19 cellular contexts compared by ENCODE assay signal in genomic region chr10:60349426-60349825, GRCh38. TPM values are rescaled to one million over a fixed set of nuclear protein-coding genes. Genes with fewer than 3 reads are reported as not detected.
DNase-seq lines count a peak whose midpoint lies in the region; ATAC-seq, FAIRE-seq and TF ChIP-seq lines count a peak whose summit lies in the region.
"Had no signal": no experiment of that assay in that cellular context is flagged by ENCODE, and none has a peak within 500 bp of the region (broad histone marks: within the 10 kb centered on the region; RNA-seq: fewer than 3 reads in every experiment).

No MANE protein-coding gene starts in this region.

- H4K91ac ChIP-seq in H1 (replicated peaks; ENCODE audit: insufficient read length, low read length) = no peak overlapping the region

- no peak overlapping the region for H3K9ac ChIP-seq in H1 (replicated peaks in 1 of 4; ENCODE audit: extremely low read depth in 1 of 4, low read depth in 3 of 4, low read length in 3 of 4)
- no peak overlapping the region for H3K9ac ChIP-seq in smooth muscle cell (ENCODE audit: low read depth)

- no peaks in the 10 kb centered on the region for H3K27me3 ChIP-seq in H1 (replicated peaks in 1 of 4; ENCODE audit: control insufficient read depth in 3 of 4, extremely low read depth in 1 of 4, insufficient read depth in 3 of 4, low read length in 3 of 4)
- no peaks in the 10 kb centered on the region for H3K27me3 ChIP-seq in smooth muscle cell (ENCODE audit: low read depth)
- H3K27me3 ChIP-seq in spleen (replicated peaks in 1 of 7) = no peaks in the 10 kb centered on the region
- H3K27me3 ChIP-seq in thyroid gland = no peaks in the 10 kb centered on the region
- H3K27me3 ChIP-seq: BE2C, Peyer's patch had no signal

- no peak overlapping the region for H3K23ac ChIP-seq in H1 (ENCODE audit: insufficient read length)

- H3K4ac ChIP-seq in H1 (replicated peaks; ENCODE audit: insufficient read length, low read depth, low read length) = no peak overlapping the region

- H3F3A ChIP-seq in smooth muscle cell (ENCODE audit: low read depth) = peaks cover 9% of the 10 kb centered on the region

- peak; percentile 32 for FAIRE-seq in H1 (lab: Jason Lieb, UNC)
- FAIRE-seq in urothelium cell line (lab: Jason Lieb, UNC) = no peak

- TF ChIP-seq EP300 in H1 (IDR thresholded peaks at IDR 0.05; ENCODE audit: borderline replicate concordance in 1 of 2, low read depth in 2 of 2, low read length in 2 of 2) = no peak

- H2BK15ac ChIP-seq in H1 (ENCODE audit: low read length) = no peak overlapping the region

- no peaks in the 10 kb centered on the region for H3K23me2 ChIP-seq in H1 (ENCODE audit: low read depth, low read length)

- H4K5ac ChIP-seq in H1 (ENCODE audit: insufficient read length, low read depth, low read length) = no peak overlapping the region

- H3K4me2 ChIP-seq in H1 (ENCODE audit: insufficient read depth in 1 of 2, low read depth in 2 of 2, low read length in 2 of 2) = no peak overlapping the region
- H3K4me2 ChIP-seq in smooth muscle cell = peak overlapping the region; percentile 38

- POLR2A ChIA-PET in H1 (lab: Charles Lee; ENCODE audit: partially characterized antibody) = no interaction called here

- H2BK5ac ChIP-seq in H1 (ENCODE audit: low read depth, low read length) = no peak overlapping the region

- H3K56ac ChIP-seq in H1 (replicated peaks; ENCODE audit: insufficient read length, low read depth, low read length) = no peak overlapping the region

- 89% methylated on average over 2 of the region's 2 CpGs; no CpG with 5 or more reads in 1 of the 2 experiments for WGBS in H1 (ENCODE audit: extremely low coverage in 1 of 2, insufficient coverage in 1 of 2, insufficient read length in 1 of 2, insufficient replicate concordance in 2 of 2, low coverage in 1 of 2, low lambda C conversion rate in 2 of 2, missing lambda C conversion rate in 1 of 2), 2 experiments
- WGBS in smooth muscle cell (ENCODE audit: low lambda C conversion rate) = 54% methylated on average over 2 of the region's 2 CpGs
- WGBS in spleen, 5 donors = 76 to 89% (median 82%) methylated on average over 2 of the region's 2 CpGs
- 83 to 89% methylated on average over 2 of the region's 2 CpGs for WGBS in thyroid gland, 2 donors

- peaks cover 0 to 5% (median 3%) of the 10 kb centered on the region in 4 experiments; a peak in 4 of 7 replicates for H3K4me1 ChIP-seq in H1 (replicated peaks in 1 of 4; ENCODE audit: control insufficient read depth in 3 of 4, insufficient read depth in 4 of 4, low read length in 3 of 4)
- peaks cover 42% of the 10 kb centered on the region for H3K4me1 ChIP-seq in smooth muscle cell (ENCODE audit: low read depth)
- H3K4me1 ChIP-seq in spleen = peaks cover 0 to 30% (median 22%) of the 10 kb centered on the region in 6 donors
- peaks cover 21 to 22% of the 10 kb centered on the region in 2 donors for H3K4me1 ChIP-seq in thyroid gland

- intact Hi-C loops in spleen (cut with DNase I; ENCODE audit: low total_unique reads) = no loop called here
- intact Hi-C loops in thyroid gland (cut with DNase I) = no loop called here

- no peak overlapping the region for H2BK12ac ChIP-seq in H1 (ENCODE audit: low read depth, low read length)

- H2AK5ac ChIP-seq in H1 (ENCODE audit: low read depth, low read length) = no peak overlapping the region

- no peak overlapping the region for H2BK120ac ChIP-seq in H1 (replicated peaks; ENCODE audit: low read depth, low read length)

- H3K27ac ChIP-seq in H1 (ENCODE audit: low read depth, low read length) (no peak overlapping the region), smooth muscle cell (ENCODE audit: low read depth) (peak overlapping the region; percentile 63), spleen (peak overlapping the region in 3 of 8 donors; percentile 57 to 61 (median 61)), thyroid gland (no peak overlapping the region)
- H3K27ac ChIP-seq: Peyer's patch had no signal

- H3K79me2 ChIP-seq in H1 (ENCODE audit: control insufficient read depth in 1 of 2, insufficient read depth in 2 of 2, low read length in 2 of 2) (no peaks in the 10 kb centered on the region), smooth muscle cell (ENCODE audit: low read depth) (no peaks in the 10 kb centered on the region)

- no peak overlapping the region for H3K14ac ChIP-seq in H1 (ENCODE audit: insufficient read length)

- TF ChIP-seq POLR2A in H1 (IDR thresholded peaks at IDR 0.05; ENCODE audit: control extremely low read depth in 1 of 2, low read depth in 2 of 2, low read length in 2 of 2) (no peak), spleen (IDR thresholded peaks at IDR 0.05) (no peak), thyroid gland (IDR thresholded peaks at IDR 0.05) (no peak)

- H2BK20ac ChIP-seq in H1 (ENCODE audit: low read length) = no peak overlapping the region

- peak; percentile 11; the same call in 1 of the 3 replicates for ATAC-seq in SK-N-SH treated with all-trans-retinoic acid at 6 μM for 48 hours

- H3K9me3 ChIP-seq in H1 (ENCODE audit: insufficient read depth in 2 of 2, low read depth in 1 of 2, low read length in 1 of 2) (no peaks in the 10 kb centered on the region), smooth muscle cell (replicated peaks; ENCODE audit: low read depth) (no peaks in the 10 kb centered on the region), spleen (no peaks in the 10 kb centered on the region), thyroid gland (no peaks in the 10 kb centered on the region)
- H3K9me3 ChIP-seq: BE2C, Peyer's patch had no signal

- DNase-seq in GM03348 (ENCODE audit: low spot score) = peak; percentile 13
- DNase-seq in H1 (ENCODE audit: low read depth in 1 of 2, low spot score in 2 of 2) = no peak
- no peak for DNase-seq in smooth muscle cell (lab: John Stamatoyannopoulos, UW; ENCODE audit: unreplicated experiment)
- DNase-seq in spleen = no peak
- no peak for DNase-seq in urothelium cell line (ENCODE audit: low spot score)
- no peak for DNase-seq in thyroid gland
- no peak for DNase-seq in stimulated activated naive CD4-positive, alpha-beta T cell (lab: John Stamatoyannopoulos, UW)
- DNase-seq: ACHN; BE2C; CD4-positive, alpha-beta memory T cell; DMS79 treated with DMSO at 0.1 percent for 48 hours; GOT3; NCI-H1048; NCI-H1694; NCI-H2107; NCI-H226; Peyer's patch; Right ventricle myocardium superior had no signal

- H3K4me3 ChIP-seq in H1 (ENCODE audit: extremely low read depth in 1 of 4, insufficient read depth in 2 of 4, low read depth in 3 of 4, low read length in 4 of 4) = no peak overlapping the region
- H3K4me3 ChIP-seq in smooth muscle cell = no peak overlapping the region
- H3K4me3 ChIP-seq in spleen = no peak overlapping the region
- no peak overlapping the region for H3K4me3 ChIP-seq in thyroid gland (replicated peaks in 1 of 3)
- H3K4me3 ChIP-seq: Peyer's patch had no signal

- TF ChIP-seq RAD21 in H1 (IDR thresholded peaks at IDR 0.05 in 1 of 2, conservative IDR thresholded peaks at IDR 0.05 in 1 of 2; ENCODE audit: low read depth in 2 of 2, low read length in 2 of 2) = no peak

- CTCF ChIA-PET in H1 (lab: Charles Lee; ENCODE audit: partially characterized antibody) = interaction anchor here (0.7 to 3.1 kb wide), 3 partner anchors 10 to 655 kb away, joined by 4 to 18 read pairs (median 4); no protein-coding TSS in a partner anchor

- H3K36me3 ChIP-seq in H1 (ENCODE audit: control insufficient read depth in 2 of 4, insufficient read depth in 4 of 4, low read length in 3 of 4) = no peaks in the 10 kb centered on the region; a peak in 1 of 8 replicates
- no peaks in the 10 kb centered on the region for H3K36me3 ChIP-seq in smooth muscle cell (ENCODE audit: low read depth)
- no peaks in the 10 kb centered on the region for H3K36me3 ChIP-seq in spleen
- H3K36me3 ChIP-seq in thyroid gland = no peaks in the 10 kb centered on the region
- H3K36me3 ChIP-seq: BE2C, Peyer's patch had no signal

- H2AFZ ChIP-seq in H1 (ENCODE audit: low read length) = no peak overlapping the region
- no peak overlapping the region for H2AFZ ChIP-seq in smooth muscle cell (ENCODE audit: low read depth)

- TF ChIP-seq CTCF in H1 (IDR thresholded peaks at IDR 0.05; ENCODE audit: control extremely low read depth in 1 of 3, insufficient read depth in 1 of 3, low read depth in 1 of 3, low read length in 3 of 3) = no peak
- TF ChIP-seq CTCF in smooth muscle cell (IDR thresholded peaks at IDR 0.05; ENCODE audit: borderline replicate concordance, insufficient read depth, poor library complexity, severe bottlenecking) = no peak
- no peak for TF ChIP-seq CTCF in spleen (IDR thresholded peaks at IDR 0.05 in 8 of 11, conservative IDR thresholded peaks at IDR 0.05 in 3 of 11)
- TF ChIP-seq CTCF in thyroid gland (IDR thresholded peaks at IDR 0.05) = no peak

- H4K20me1 ChIP-seq in H1 (replicated peaks in 1 of 2; ENCODE audit: control insufficient read depth in 1 of 2, insufficient read depth in 2 of 2, low read length in 2 of 2) = no peaks in the 10 kb centered on the region
- H4K20me1 ChIP-seq in smooth muscle cell (ENCODE audit: low read depth) = no peaks in the 10 kb centered on the region

- H4K8ac ChIP-seq in H1 (ENCODE audit: extremely low read depth, insufficient read depth, low read length) = no peak overlapping the region

- H3K18ac ChIP-seq in H1 (ENCODE audit: extremely low read depth, low read length) = no peak overlapping the region

- no peaks in the 10 kb centered on the region for H3K79me1 ChIP-seq in H1 (ENCODE audit: low read depth, low read length)

TF ChIP-seq in SK-N-SH treated with all-trans-retinoic acid at 6 μM for 48 hours, 23 proteins besides CTCF, POLR2A, EP300 and RAD21 (continues in another document):
- no peak for TF ChIP-seq TCF4 (CRISPR knock-in tag; IDR thresholded peaks at IDR 0.05; ENCODE audit: borderline replicate concordance)

TF ChIP-seq in H1, 55 proteins besides CTCF, POLR2A, EP300 and RAD21 (continues in another document):
- TF ChIP-seq ATF3 (IDR thresholded peaks at IDR 0.05; ENCODE audit: insufficient read depth, low read depth, low read length) (no peak), RFX5 (IDR thresholded peaks at IDR 0.05; ENCODE audit: borderline replicate concordance, low read depth, low read length) (no peak)

RNA-seq across cellular contexts. Expression of gene ANK3, which starts 40.2 kb away (rescaled TPM):
- 48.9 and 67.9 TPM in 2 replicates for total RNA-seq in H1 (2021; fragmentation: NEBNext Ultra II Directional; extraction: Animal tissue kit (Norgen Biotek cat#: 25700))
- 12.8 and 18.1 TPM in 2 replicates for polyA plus RNA-seq in H1 (2011; rRNA removed)
- 22.8 TPM for polyA plus RNA-seq in H1 (2011; cell fraction: cytosol; rRNA removed)
- 28.7 TPM for polyA plus RNA-seq in H1 (2011; cell fraction: nucleus; rRNA removed)
- polyA plus RNA-seq in H1 (2012, experiment 1 of 2) = 24.5 to 37.1 TPM (median 30.6 TPM) in 4 replicates
- 1.6 TPM for polyA plus RNA-seq in H1 (2012, experiment 2 of 2)
- 73.3 TPM for polyA plus RNA-seq in H1 (2013, experiment 1 of 2)
- 71.7 TPM for polyA plus RNA-seq in H1 (2013, experiment 2 of 2)
- 99.2 and 105 TPM in 2 replicates for polyA minus RNA-seq in H1 (2011; rRNA and poly(A)+ RNA removed)
- polyA minus RNA-seq in H1 (2011; cell fraction: cytosol; rRNA and poly(A)+ RNA removed) = 48.6 TPM
- 208 TPM for polyA minus RNA-seq in H1 (2011; cell fraction: nucleus; rRNA and poly(A)+ RNA removed)
- total RNA-seq in smooth muscle cell = 85.5 and 86.4 TPM in 2 replicates
- 28.2 and 41.2 TPM in 2 replicates for polyA plus RNA-seq in smooth muscle cell
- total RNA-seq in spleen = 100 to 1,000 TPM in 1 of 7 donors, 10 to 100 TPM in 6; 30.6 to 133 (median 75.7) TPM
- 1 to 10 TPM; 2.0 to 6.2 (median 4.2) TPM for polyA plus RNA-seq in spleen
- 100 to 1,000 TPM in 3 of 4 donors, 10 to 100 TPM in 1; 56.6 to 118 (median 115) TPM for total RNA-seq in thyroid gland
